29 cellular contexts compared by ENCODE assay signal in the genomic region with DNA sequence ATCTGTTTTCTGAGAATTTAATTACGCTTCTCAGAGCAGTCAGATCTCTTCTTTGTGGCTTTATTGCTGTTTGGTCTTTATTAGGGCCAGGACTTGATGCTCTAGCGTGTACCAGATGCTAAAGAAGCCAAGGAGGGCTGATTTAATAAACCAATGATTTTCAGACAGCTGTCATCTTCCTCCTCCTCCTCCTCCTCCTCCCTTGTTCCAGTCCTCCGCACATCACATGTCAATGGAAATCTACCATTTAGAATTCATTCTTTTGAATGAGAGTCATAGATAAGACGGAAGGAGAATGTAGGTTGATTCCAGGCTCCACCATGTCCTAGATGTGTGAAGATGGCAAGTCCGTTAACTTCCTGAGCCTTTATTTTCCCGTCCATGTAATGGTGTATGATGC.
"Had no signal": no experiment of that assay in that cellular context is flagged by ENCODE, and none has a peak within 500 bp of the region (broad histone marks: within the 10 kb centered on the region; RNA-seq: fewer than 3 reads in every experiment).

No MANE protein-coding gene starts in this region.

- H3K9me3 Mint-ChIP-seq: activated CD8-positive, alpha-beta T cell treated with anti-CD3 and anti-CD28 coated beads for 36 hours; activated T-cell treated with anti-CD3 and anti-CD28 coated beads, Interleukin-2, amount 50 U/mL, for 24 hours; activated T-cell treated with anti-CD3 and anti-CD28 coated beads, Interleukin-2, amount 50 U/mL, for 72 hours; effector memory CD8-positive, alpha-beta T cell had no signal

- H3K36me3 Mint-ChIP-seq: WTC11 had no signal

- H3K27ac Mint-ChIP-seq: activated CD8-positive, alpha-beta T cell treated with anti-CD3 and anti-CD28 coated beads for 36 hours; activated naive CD8-positive, alpha-beta T cell; activated T-cell treated with anti-CD3 and anti-CD28 coated beads, Interleukin-2, amount 50 U/mL, for 24 hours; activated T-cell treated with anti-CD3 and anti-CD28 coated beads, Interleukin-2, amount 50 U/mL, for 72 hours; effector memory CD8-positive, alpha-beta T cell; WTC11 had no signal

- H3K9me3 ChIP-seq: body of pancreas, esophagus squamous epithelium, gastroesophageal sphincter had no signal

- H3K4me3 Mint-ChIP-seq: activated CD8-positive, alpha-beta T cell treated with anti-CD3 and anti-CD28 coated beads for 36 hours; activated naive CD8-positive, alpha-beta T cell; activated T-cell treated with anti-CD3 and anti-CD28 coated beads, Interleukin-2, amount 50 U/mL, for 24 hours; activated T-cell treated with anti-CD3 and anti-CD28 coated beads, Interleukin-2, amount 50 U/mL, for 72 hours; effector memory CD8-positive, alpha-beta T cell; WTC11 had no signal

- ATAC-seq: activated CD4-positive, CD25-positive, alpha-beta regulatory T cell treated with anti-CD3 and anti-CD28 coated beads, Interleukin-2, amount 50 U/mL, for 24 hours; activated CD8-positive, alpha-beta T cell treated with anti-CD3 and anti-CD28 coated beads for 36 hours; activated T-cell treated with anti-CD3 and anti-CD28 coated beads, Interleukin-2, amount 50 U/mL, for 72 hours; body of pancreas; effector memory CD8-positive, alpha-beta T cell; gastroesophageal sphincter; WTC11 had no signal

- H3K36me3 ChIP-seq: esophagus squamous epithelium, gastroesophageal sphincter had no signal

- H3K27ac ChIP-seq: body of pancreas, esophagus squamous epithelium, gastroesophageal sphincter, VCaP had no signal

- H3K4me3 ChIP-seq: body of pancreas, esophagus squamous epithelium, gastroesophageal sphincter had no signal

- DNase-seq: activated CD4-positive, alpha-beta T cell treated with anti-CD3 and anti-CD28 coated beads for 48 hours; activated CD4-positive, alpha-beta T cell treated with anti-CD3 and anti-CD28 coated beads, Interleukin-2, amount 50 U/mL, for 1 hour; activated CD4-positive, alpha-beta T cell treated with anti-CD3 and anti-CD28 coated beads, Interleukin-2, amount 50 U/mL, for 48 hours; activated CD8-positive, alpha-beta memory T cell treated with anti-CD3 and anti-CD28 coated beads for 24 hours; activated CD8-positive, alpha-beta memory T cell treated with anti-CD3 and anti-CD28 coated beads, Interleukin-2, amount 50 U/mL, for 4 hours; activated CD8-positive, alpha-beta T cell treated with anti-CD3 and anti-CD28 coated beads for 36 hours; activated effector memory CD4-positive, alpha-beta T cell treated with Interleukin-2 at 50 U/mL for 16 hours; activated gamma-delta T cell treated with Interleukin-2 at 50 U/mL for 16 hours; activated naive CD4-positive, alpha-beta T cell treated with anti-CD3 and anti-CD28 coated beads, Interleukin-2, amount 50 U/mL, for 16 hours; activated naive CD4-positive, alpha-beta T cell treated with Interleukin-2 at 50 U/mL for 16 hours; activated T-cell treated with anti-CD3 and anti-CD28 coated beads for 4 hours; activated T-cell treated with anti-CD3 and anti-CD28 coated beads, Interleukin-2, amount 50 U/mL, for 24 hours; activated T-cell treated with anti-CD3 and anti-CD28 coated beads, Interleukin-2, amount 50 U/mL, for 72 hours; amniotic stem cell; anterior cingulate cortex; body of pancreas; cortex of kidney; dermis blood vessel endothelial cell; effector CD4-positive, alpha-beta T cell; effector memory CD8-positive, alpha-beta T cell; erythroblast; esophagus squamous epithelium; foreskin melanocyte; T-helper 2 cell had no signal

- H3K27me3 ChIP-seq: body of pancreas, esophagus squamous epithelium, gastroesophageal sphincter had no signal

- H3K27me3 Mint-ChIP-seq: activated CD8-positive, alpha-beta T cell treated with anti-CD3 and anti-CD28 coated beads for 36 hours; activated naive CD8-positive, alpha-beta T cell; activated T-cell treated with anti-CD3 and anti-CD28 coated beads, Interleukin-2, amount 50 U/mL, for 24 hours; effector memory CD8-positive, alpha-beta T cell had no signal
